Comparison of ENCODE assay signal across 14 cellular contexts in the genomic region with DNA sequence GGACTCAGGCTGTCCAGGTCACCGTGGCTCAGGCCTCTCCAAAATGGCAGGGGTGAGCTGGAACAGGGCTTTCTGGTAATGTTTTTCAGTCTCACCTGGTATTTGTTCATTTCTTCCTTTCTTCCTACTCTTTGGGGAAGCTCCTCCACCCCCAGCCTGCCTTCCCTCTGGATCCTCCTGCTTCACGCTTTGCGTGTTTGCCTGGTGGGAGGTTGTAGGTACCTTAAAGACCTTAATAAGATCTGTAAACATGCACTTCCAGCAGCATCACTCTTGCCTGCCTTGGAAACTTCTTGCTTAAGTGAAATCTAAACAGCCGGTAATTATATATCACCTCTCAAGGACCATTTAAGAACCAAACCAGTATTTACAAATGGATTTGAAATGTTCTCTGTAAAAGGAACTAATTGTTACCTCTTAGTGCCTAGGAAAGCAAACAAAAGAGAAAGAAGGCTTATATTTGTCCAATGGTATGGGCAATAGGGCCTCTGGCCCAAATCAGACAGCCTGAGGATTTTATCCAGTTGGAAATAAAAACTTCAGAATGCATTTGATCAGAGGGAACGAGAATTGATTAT.
"Had no signal": no experiment of that assay in that cellular context is flagged by ENCODE, and none has a peak within 500 bp of the region (broad histone marks: within the 10 kb centered on the region; RNA-seq: fewer than 3 reads in every experiment).

No MANE protein-coding gene starts in this region.

- DNase-seq: activated CD8-positive, alpha-beta memory T cell treated with anti-CD3 and anti-CD28 coated beads for 24 hours; activated effector memory CD4-positive, alpha-beta T cell treated with anti-CD3 and anti-CD28 coated beads, Interleukin-2, amount 50 U/mL, for 16 hours; activated naive CD4-positive, alpha-beta T cell treated with anti-CD3 and anti-CD28 coated beads, Interleukin-2, amount 50 U/mL, for 16 hours; activated T-cell treated with anti-CD3 and anti-CD28 coated beads, Interleukin-2, amount 50 U/mL, for 72 hours; aorta; brain microvascular endothelial cell; central memory CD4-positive, alpha-beta T cell; dorsolateral prefrontal cortex; nucleus accumbens; stimulated activated CD4-positive, alpha-beta T cell treated with anti-CD3 and anti-CD28 coated beads, Interleukin-4, amount 100 ng/mL, for 1 hour; stomach; trophoblast cell had no signal

- ATAC-seq: activated CD4-positive, CD25-positive, alpha-beta regulatory T cell treated with anti-CD3 and anti-CD28 coated beads, Interleukin-2, amount 50 U/mL, for 24 hours; activated T-cell treated with anti-CD3 and anti-CD28 coated beads, Interleukin-2, amount 50 U/mL, for 72 hours; sciatic nerve had no signal
